1 cellular context compared by ENCODE assay signal in the genomic region with DNA sequence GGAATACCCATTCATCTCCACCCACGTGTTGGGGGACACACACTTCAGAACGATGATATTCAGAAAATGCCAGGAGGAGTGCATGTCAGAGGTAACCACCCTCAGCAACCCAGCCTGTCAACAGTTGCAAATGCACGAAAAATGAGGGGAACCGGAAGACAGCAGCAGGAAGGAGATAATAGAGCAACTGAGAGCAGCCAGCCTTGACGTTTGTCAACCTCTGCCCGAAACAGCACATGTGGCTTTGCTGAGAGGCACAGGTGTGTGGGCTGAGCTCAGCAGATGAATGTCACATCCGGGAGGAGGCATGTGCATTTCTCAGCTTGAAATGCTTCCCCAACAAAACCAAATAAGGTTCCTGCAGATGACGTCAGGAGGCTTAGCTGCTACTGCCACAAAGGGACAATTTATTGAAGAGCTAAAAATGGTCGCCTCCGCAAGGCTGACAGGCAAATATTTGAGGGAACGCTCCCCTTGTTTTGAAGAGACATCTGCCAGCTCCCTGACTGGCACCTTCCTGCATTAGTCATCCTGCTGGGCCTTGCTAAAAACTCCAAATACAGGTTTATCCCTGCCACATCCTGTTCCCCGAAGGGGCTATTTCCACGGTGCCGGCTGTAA.
TF ChIP-seq lines count a peak whose summit lies in the region.

No MANE protein-coding gene starts in this region.

TF ChIP-seq in GM23338, 12 proteins besides CTCF, POLR2A, EP300 and RAD21 (continued from another document):
- TF ChIP-seq, protein P1, sequence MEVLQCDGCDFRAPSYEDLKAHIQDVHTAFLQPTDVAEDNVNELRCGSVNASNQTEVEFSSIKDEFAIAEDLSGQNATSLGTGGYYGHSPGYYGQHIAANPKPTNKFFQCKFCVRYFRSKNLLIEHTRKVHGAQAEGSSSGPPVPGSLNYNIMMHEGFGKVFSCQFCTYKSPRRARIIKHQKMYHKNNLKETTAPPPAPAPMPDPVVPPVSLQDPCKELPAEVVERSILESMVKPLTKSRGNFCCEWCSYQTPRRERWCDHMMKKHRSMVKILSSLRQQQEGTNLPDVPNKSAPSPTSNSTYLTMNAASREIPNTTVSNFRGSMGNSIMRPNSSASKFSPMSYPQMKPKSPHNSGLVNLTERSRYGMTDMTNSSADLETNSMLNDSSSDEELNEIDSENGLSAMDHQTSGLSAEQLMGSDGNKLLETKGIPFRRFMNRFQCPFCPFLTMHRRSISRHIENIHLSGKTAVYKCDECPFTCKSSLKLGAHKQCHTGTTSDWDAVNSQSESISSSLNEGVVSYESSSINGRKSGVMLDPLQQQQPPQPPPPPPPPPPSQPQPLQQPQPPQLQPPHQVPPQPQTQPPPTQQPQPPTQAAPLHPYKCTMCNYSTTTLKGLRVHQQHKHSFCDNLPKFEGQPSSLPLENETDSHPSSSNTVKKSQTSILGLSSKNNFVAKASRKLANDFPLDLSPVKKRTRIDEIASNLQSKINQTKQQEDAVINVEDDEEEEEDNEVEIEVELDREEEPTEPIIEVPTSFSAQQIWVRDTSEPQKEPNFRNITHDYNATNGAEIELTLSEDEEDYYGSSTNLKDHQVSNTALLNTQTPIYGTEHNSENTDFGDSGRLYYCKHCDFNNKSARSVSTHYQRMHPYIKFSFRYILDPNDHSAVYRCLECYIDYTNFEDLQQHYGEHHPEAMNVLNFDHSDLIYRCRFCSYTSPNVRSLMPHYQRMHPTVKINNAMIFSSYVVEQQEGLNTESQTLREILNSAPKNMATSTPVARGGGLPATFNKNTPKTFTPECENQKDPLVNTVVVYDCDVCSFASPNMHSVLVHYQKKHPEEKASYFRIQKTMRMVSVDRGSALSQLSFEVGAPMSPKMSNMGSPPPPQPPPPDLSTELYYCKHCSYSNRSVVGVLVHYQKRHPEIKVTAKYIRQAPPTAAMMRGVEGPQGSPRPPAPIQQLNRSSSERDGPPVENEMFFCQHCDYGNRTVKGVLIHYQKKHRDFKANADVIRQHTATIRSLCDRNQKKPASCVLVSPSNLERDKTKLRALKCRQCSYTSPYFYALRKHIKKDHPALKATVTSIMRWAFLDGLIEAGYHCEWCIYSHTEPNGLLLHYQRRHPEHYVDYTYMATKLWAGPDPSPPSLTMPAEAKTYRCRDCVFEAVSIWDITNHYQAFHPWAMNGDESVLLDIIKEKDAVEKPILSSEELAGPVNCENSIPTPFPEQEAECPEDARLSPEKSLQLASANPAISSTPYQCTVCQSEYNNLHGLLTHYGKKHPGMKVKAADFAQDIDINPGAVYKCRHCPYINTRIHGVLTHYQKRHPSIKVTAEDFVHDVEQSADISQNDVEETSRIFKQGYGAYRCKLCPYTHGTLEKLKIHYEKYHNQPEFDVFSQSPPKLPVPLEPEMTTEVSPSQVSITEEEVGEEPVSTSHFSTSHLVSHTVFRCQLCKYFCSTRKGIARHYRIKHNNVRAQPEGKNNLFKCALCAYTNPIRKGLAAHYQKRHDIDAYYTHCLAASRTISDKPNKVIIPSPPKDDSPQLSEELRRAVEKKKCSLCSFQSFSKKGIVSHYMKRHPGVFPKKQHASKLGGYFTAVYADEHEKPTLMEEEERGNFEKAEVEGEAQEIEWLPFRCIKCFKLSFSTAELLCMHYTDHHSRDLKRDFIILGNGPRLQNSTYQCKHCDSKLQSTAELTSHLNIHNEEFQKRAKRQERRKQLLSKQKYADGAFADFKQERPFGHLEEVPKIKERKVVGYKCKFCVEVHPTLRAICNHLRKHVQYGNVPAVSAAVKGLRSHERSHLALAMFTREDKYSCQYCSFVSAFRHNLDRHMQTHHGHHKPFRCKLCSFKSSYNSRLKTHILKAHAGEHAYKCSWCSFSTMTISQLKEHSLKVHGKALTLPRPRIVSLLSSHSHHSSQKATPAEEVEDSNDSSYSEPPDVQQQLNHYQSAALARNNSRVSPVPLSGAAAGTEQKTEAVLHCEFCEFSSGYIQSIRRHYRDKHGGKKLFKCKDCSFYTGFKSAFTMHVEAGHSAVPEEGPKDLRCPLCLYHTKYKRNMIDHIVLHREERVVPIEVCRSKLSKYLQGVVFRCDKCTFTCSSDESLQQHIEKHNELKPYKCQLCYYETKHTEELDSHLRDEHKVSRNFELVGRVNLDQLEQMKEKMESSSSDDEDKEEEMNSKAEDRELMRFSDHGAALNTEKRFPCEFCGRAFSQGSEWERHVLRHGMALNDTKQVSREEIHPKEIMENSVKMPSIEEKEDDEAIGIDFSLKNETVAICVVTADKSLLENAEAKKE (CRISPR knock-in tag; IDR thresholded peaks at IDR 0.05): no peak
- TF ChIP-seq STAT1 (IDR thresholded peaks at IDR 0.05; ENCODE audit: unreplicated experiment): no peak
- no peak for TF ChIP-seq CREB1 (CRISPR knock-in tag; IDR thresholded peaks at IDR 0.05; ENCODE audit: low read depth)
- TF ChIP-seq NANOG (IDR thresholded peaks at IDR 0.05; ENCODE audit: borderline replicate concordance): no peak
- no peak for TF ChIP-seq ZNF114 (CRISPR knock-in tag; IDR thresholded peaks at IDR 0.05)
- TF ChIP-seq EZH2phosphoT487 (IDR thresholded peaks at IDR 0.05; ENCODE audit: unreplicated experiment): no peak
